Comparison of ENCODE assay signal across 36 cellular contexts in the genomic region with DNA sequence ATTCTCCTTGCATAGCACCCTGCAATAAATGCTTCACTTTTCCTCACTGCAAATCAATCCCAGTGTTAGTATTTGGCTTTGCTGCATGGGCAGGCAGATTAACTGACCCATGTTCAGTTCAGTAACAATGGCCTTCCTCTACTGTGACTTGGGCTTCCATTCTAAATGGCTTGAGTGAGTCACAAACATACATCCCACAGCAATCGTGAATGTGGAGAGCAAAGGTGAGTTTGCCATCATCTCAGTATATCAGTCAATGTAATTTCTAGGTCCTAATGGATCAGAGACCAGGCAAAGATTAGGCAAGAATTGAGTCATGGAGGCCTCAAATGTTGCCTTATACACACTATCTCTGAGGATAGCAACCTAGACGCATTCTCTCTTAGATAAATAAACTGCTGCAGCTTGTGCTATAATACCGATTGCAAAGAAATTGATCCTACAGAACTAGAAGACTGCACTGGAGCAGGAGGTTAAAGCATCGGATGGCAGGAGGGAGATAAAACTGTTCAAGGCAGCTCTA. TPM values are rescaled to one million over a fixed set of nuclear protein-coding genes. Genes with fewer than 3 reads are reported as not detected.
"Had no signal": no experiment of that assay in that cellular context is flagged by ENCODE, and none has a peak within 500 bp of the region (broad histone marks: within the 10 kb centered on the region; RNA-seq: fewer than 3 reads in every experiment).

No MANE protein-coding gene starts in this region.

- H3K4me1 Mint-ChIP-seq: activated B cell treated with CpG ODN at 0.5 μM for 24 hours had no signal

- H3K27ac Mint-ChIP-seq: activated B cell treated with CpG ODN at 0.5 μM for 24 hours; activated CD4-positive, alpha-beta memory T cell treated with anti-CD3 and anti-CD28 coated beads for 36 hours; activated naive CD8-positive, alpha-beta T cell treated with anti-CD3 and anti-CD28 coated beads for 36 hours; activated T-helper 1 cell treated with anti-CD3 and anti-CD28 coated beads, Interleukin-12 subunit alpha, Interleukin-12 subunit beta, Interleukin-2, Interleukin-4 antibody, amounts not matched to agents 30 ng/mL and 10 ng/mL and 1 ng/mL, durations not matched to agents 14 hours and 24 hours and 36 hours had no signal

- H3K27me3 ChIP-seq: ascending aorta, cardiac muscle cell, MG63 had no signal

- H3K27me3 Mint-ChIP-seq: activated B cell treated with CpG ODN at 0.5 μM for 24 hours had no signal

- H3K4me1 ChIP-seq: ascending aorta had no signal

- H3K36me3 ChIP-seq: ascending aorta, cardiac muscle cell, MG63 had no signal

- H3K4me3 ChIP-seq: ascending aorta, cardiac muscle cell, MG63 had no signal

- H3K27ac ChIP-seq: ascending aorta, cardiac muscle cell, VCaP had no signal

- DNase-seq: activated B cell treated with CpG ODN at 0.5 μM for 24 hours; activated CD4-positive, alpha-beta memory T cell treated with anti-CD3 and anti-CD28 coated beads for 36 hours; activated CD4-positive, alpha-beta T cell treated with anti-CD3 and anti-CD28 coated beads for 4 hours; activated CD4-positive, alpha-beta T cell treated with anti-CD3 and anti-CD28 coated beads, Interleukin-2, amount 50 U/mL, for 1 hour; activated CD4-positive, CD25-positive, alpha-beta regulatory T cell treated with anti-CD3 and anti-CD28 coated beads, Interleukin-2, amount 50 U/mL, for 72 hours; activated CD8-positive, alpha-beta memory T cell treated with anti-CD3 and anti-CD28 coated beads, Interleukin-2, amount 50 U/mL, for 4 hours; activated effector memory CD4-positive, alpha-beta T cell treated with anti-CD3 and anti-CD28 coated beads, Interleukin-2, amount 50 U/mL, for 16 hours; activated naive CD4-positive, alpha-beta T cell; activated naive CD4-positive, alpha-beta T cell treated with anti-CD3 and anti-CD28 coated beads, Interleukin-2, amount 50 U/mL, for 16 hours; activated naive CD8-positive, alpha-beta T cell treated with anti-CD3 and anti-CD28 coated beads for 36 hours; activated T-cell treated with anti-CD3 and anti-CD28 coated beads for 4 hours; activated T-cell treated with anti-CD3 and anti-CD28 coated beads, Interleukin-2, amount 50 U/mL, for 4 hours; amygdala; Kasumi-1; KG1; MG63; NCI-H1092 treated with DMSO at 0.1 percent for 48 hours; NCI-H1417; NCI-H146; NCI-H187; NCI-H2029 treated with DMSO at 0.1 percent for 48 hours; NCI-H2107; NCI-H2171; NCI-H510A; NCI-H526; NCI-H748 treated with DMSO at 0.1 percent for 48 hours; Right ventricle myocardium superior; SW 1271; T-helper 1 cell; T-helper 2 cell; T-helper 9 cell had no signal

- H3K4me3 Mint-ChIP-seq: activated B cell treated with CpG ODN at 0.5 μM for 24 hours; activated CD4-positive, alpha-beta memory T cell treated with anti-CD3 and anti-CD28 coated beads for 36 hours; activated naive CD8-positive, alpha-beta T cell treated with anti-CD3 and anti-CD28 coated beads for 36 hours; activated T-cell treated with anti-CD3 and anti-CD28 coated beads, Interleukin-2, amount 50 U/mL, for 4 hours; activated T-helper 1 cell treated with anti-CD3 and anti-CD28 coated beads, Interleukin-12 subunit alpha, Interleukin-12 subunit beta, Interleukin-2, Interleukin-4 antibody, amounts not matched to agents 30 ng/mL and 10 ng/mL and 1 ng/mL, durations not matched to agents 14 hours and 24 hours and 36 hours had no signal

- ATAC-seq: activated T-cell treated with anti-CD3 and anti-CD28 coated beads, Interleukin-2, amount 50 U/mL, for 4 hours had no signal

RNA-seq across cellular contexts. Expression of gene ATP8B4, which starts 8.3 kb away (rescaled TPM):
- total RNA-seq: OCI-LY7 had no signal

RNA-seq across cellular contexts. Expression of gene SLC27A2, which starts 54.7 kb away (rescaled TPM):
- total RNA-seq: ascending aorta, cardiac muscle cell, OCI-LY7 had no signal
- polyA plus RNA-seq: cardiac muscle cell had no signal
